Comparison of ENCODE assay signal across 23 cellular contexts in the genomic region with DNA sequence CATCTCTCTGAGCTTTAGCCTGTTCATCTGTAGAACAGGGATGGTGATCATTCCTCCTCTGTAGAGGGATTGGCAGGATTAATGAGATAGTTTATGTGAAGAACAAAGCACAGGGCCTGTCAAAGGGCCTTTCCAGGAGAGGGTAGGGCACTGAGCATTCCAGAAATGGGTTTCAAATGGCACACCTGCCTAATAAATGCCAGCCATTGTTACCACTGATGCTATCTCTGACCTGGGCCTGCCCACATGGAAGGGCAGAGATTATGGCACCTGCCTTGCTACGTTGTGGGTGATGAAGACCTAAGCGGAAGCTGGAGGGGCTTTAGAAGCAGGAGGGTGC. TPM values are rescaled to one million over a fixed set of nuclear protein-coding genes. Genes with fewer than 3 reads are reported as not detected.
A peak's percentile ranks its signal among the peaks of the same experiment; 100 is the strongest.
DNase-seq lines count a peak whose midpoint lies in the region; ATAC-seq, FAIRE-seq and TF ChIP-seq lines count a peak whose summit lies in the region.
"Had no signal": no experiment of that assay in that cellular context is flagged by ENCODE, and none has a peak within 500 bp of the region (broad histone marks: within the 10 kb centered on the region; RNA-seq: fewer than 3 reads in every experiment).

No MANE protein-coding gene starts in this region.

- H3K27me3 ChIP-seq in BLaER1 (no peaks in the 10 kb centered on the region), prostate gland (replicated peaks; ENCODE audit: insufficient read depth) (no peaks in the 10 kb centered on the region)

- no peak for FAIRE-seq in H54 (lab: Jason Lieb, UNC)
- FAIRE-seq: G401.6, GM12891, GM19239 had no signal

- H3K27ac ChIP-seq in BLaER1 (no peak overlapping the region), prostate gland (no peak overlapping the region)
- H3K27ac ChIP-seq: HL-60, SK-N-MC had no signal

- H3K9ac ChIP-seq in BLaER1: no peak overlapping the region

- no peak for TF ChIP-seq CTCF in HFFc6 (IDR thresholded peaks at IDR 0.05)
- TF ChIP-seq CTCF in prostate gland (IDR thresholded peaks at IDR 0.05): no peak
- TF ChIP-seq CTCF in type B pancreatic cell (conservative IDR thresholded peaks at IDR 0.05): no peak

- H3K36me3 Mint-ChIP-seq in HFFc6 (ENCODE audit: low read depth): peaks cover 20% of the 10 kb centered on the region
- H3K36me3 Mint-ChIP-seq in type B pancreatic cell: no peaks in the 10 kb centered on the region
- H3K36me3 Mint-ChIP-seq: CD4-positive, CD25-positive, alpha-beta regulatory T cell had no signal

- TF ChIP-seq POLR2A in prostate gland (IDR thresholded peaks at IDR 0.05): no peak
- no peak for TF ChIP-seq POLR2A in H54 (IDR thresholded peaks at IDR 0.05; ENCODE audit: low read depth, low read length)

- H3K4me1 Mint-ChIP-seq in HFFc6 (ENCODE audit: low read depth) (peaks cover 15% of the 10 kb centered on the region), type B pancreatic cell (ENCODE audit: unreplicated experiment) (peaks cover 6% of the 10 kb centered on the region)
- H3K4me1 Mint-ChIP-seq: CD4-positive, CD25-positive, alpha-beta regulatory T cell had no signal

- H3K4me2 ChIP-seq in BLaER1: 0 out of 2 replicates have a peak overlapping the region, but pooled peaks have one; percentile 7

- no peak for ATAC-seq in HG02970 (IDR thresholded peaks at IDR 0.05; ENCODE audit: low FRiP score, unreplicated experiment)
- ATAC-seq: Right ventricle myocardium inferior had no signal

- no peak for DNase-seq in HFFc6
- peak; percentile 93 for DNase-seq in SW480 (ENCODE audit: low spot score)
- peak; percentile 55 for DNase-seq in prostate gland (ENCODE audit: low spot score)
- DNase-seq in H54 (ENCODE audit: insufficient read length, low spot score): no peak
- no peak for DNase-seq in activated CD4-positive, alpha-beta T cell treated with anti-CD3 and anti-CD28 coated beads for 48 hours
- no peak for DNase-seq in type B pancreatic cell (ENCODE audit: extremely low spot score, unreplicated experiment)
- DNase-seq: AML-193; CD4-positive, CD25-positive, alpha-beta regulatory T cell; DMS79; KBM-7; NCI-H1105; NCI-H187; NCI-H524 treated with DMSO at 0.1 percent for 48 hours; NK-92 treated with Interleukin-12 subunit alpha and Interleukin-12 subunit beta, amount 100 ng/mL, for 24 hours had no signal

- intact Hi-C loops in prostate gland (cut with DNase I): no loop called here

- H3K9me3 ChIP-seq in BLaER1 (no peaks in the 10 kb centered on the region), prostate gland (no peaks in the 10 kb centered on the region)

- H3K36me3 ChIP-seq in BLaER1 (peaks cover 24% of the 10 kb centered on the region; the same call in 1 of the 2 replicates), prostate gland (no peaks in the 10 kb centered on the region)

- H3K27me3 Mint-ChIP-seq in HFFc6 (ENCODE audit: insufficient read depth) (peaks cover 2% of the 10 kb centered on the region), type B pancreatic cell (no peaks in the 10 kb centered on the region)

- WGBS in prostate gland: 46% methylated on average over 2 of the region's 2 CpGs

- H3K9me3 Mint-ChIP-seq in HFFc6: no peaks in the 10 kb centered on the region
- no peaks in the 10 kb centered on the region for H3K9me3 Mint-ChIP-seq in type B pancreatic cell
- H3K9me3 Mint-ChIP-seq: CD4-positive, CD25-positive, alpha-beta regulatory T cell had no signal

- H3K4me1 ChIP-seq in BLaER1 (peaks cover 48% of the 10 kb centered on the region), prostate gland (replicated peaks) (no peaks in the 10 kb centered on the region)

- H3K4me3 ChIP-seq in BLaER1 (no peak overlapping the region), prostate gland (no peak overlapping the region)
- H3K4me3 ChIP-seq: SK-N-MC had no signal

- no peaks in the 10 kb centered on the region for H4K20me1 ChIP-seq in BLaER1

- H3K27ac Mint-ChIP-seq in HFFc6 (peak overlapping the region; percentile 17; the same call in 1 of the 2 replicates), type B pancreatic cell (no peak overlapping the region)
- H3K27ac Mint-ChIP-seq: CD4-positive, CD25-positive, alpha-beta regulatory T cell had no signal

- H3K4me3 Mint-ChIP-seq in HFFc6 (no peak overlapping the region), type B pancreatic cell (no peak overlapping the region)
- H3K4me3 Mint-ChIP-seq: CD4-positive, CD25-positive, alpha-beta regulatory T cell had no signal

RNA-seq across cellular contexts. Expression of gene GMPPA, which starts 31.0 kb away (rescaled TPM):
- total RNA-seq in HFFc6 (2021; fragmentation: NEBNext Ultra II Directional; extraction: Animal tissue kit (Norgen Biotek cat#: 25700)): 10 to 100 TPM; 68.9 to 85.3 (median 74.1) TPM
- 10 to 100 TPM; 41.2 to 53.8 TPM for total RNA-seq in prostate gland
- total RNA-seq in type B pancreatic cell (ENCODE audit: low replicate concordance): 34.4 and 48.8 TPM in 2 replicates

RNA-seq across cellular contexts. Expression of gene SPEG, which starts 33.1 kb away (rescaled TPM):
- 10 to 100 TPM; 80.9 to 89.5 (median 84.7) TPM for total RNA-seq in HFFc6 (2021; fragmentation: NEBNext Ultra II Directional; extraction: Animal tissue kit (Norgen Biotek cat#: 25700))
- total RNA-seq in prostate gland (10 to 100 TPM; 30.7 to 53.4 TPM), type B pancreatic cell (ENCODE audit: low replicate concordance) (11.5 and 49.4 TPM in 2 replicates)

RNA-seq across cellular contexts. Expression of gene ASIC4, which starts 46.6 kb away (rescaled TPM):
- total RNA-seq in HFFc6 (2021; fragmentation: NEBNext Ultra II Directional; extraction: Animal tissue kit (Norgen Biotek cat#: 25700)): under 1 TPM in 3 of 6 experiments, not detected in 3; 0.05 to 0.19 (median 0.07) TPM
- under 1 TPM; 0.09 to 0.45 TPM for total RNA-seq in prostate gland
- 0.79 and 0.99 TPM in 2 replicates for total RNA-seq in type B pancreatic cell (ENCODE audit: low replicate concordance)
- total RNA-seq: Right ventricle myocardium inferior had no signal

RNA-seq across cellular contexts. Expression of gene DES, which starts 49.5 kb away (rescaled TPM):
- total RNA-seq in HFFc6 (2021; fragmentation: NEBNext Ultra II Directional; extraction: Animal tissue kit (Norgen Biotek cat#: 25700)): under 1 TPM in 5 of 6 experiments, not detected in 1; 0.12 to 0.37 (median 0.19) TPM
- total RNA-seq in prostate gland (1,000 to 10,000 TPM; 1,584 to 1,742 TPM), type B pancreatic cell (ENCODE audit: low replicate concordance) (1.4 and 9.3 TPM in 2 replicates)
- total RNA-seq: CD4-positive, CD25-positive, alpha-beta regulatory T cell; M059J had no signal

Comparison
In these comparisons a context has a peak if more than half of its experiments do, and no peak if none do; other contexts are left out.
1. DNase-seq: peak in SW480 (single experiment) and prostate gland (single experiment); none in HFFc6 (single experiment), H54 (single experiment), activated CD4-positive, alpha-beta T cell treated with anti-CD3 and anti-CD28 coated beads for 48 hours (single experiment) and type B pancreatic cell (single experiment).